ENCODE assay signal across 1 cellular context in genomic region chr16:29860218-29860617, GRCh38.
TF ChIP-seq lines count a peak whose summit lies in the region.

No MANE protein-coding gene starts in this region.

TF ChIP-seq in H1, 55 proteins besides CTCF, POLR2A, EP300 and RAD21:
- TF ChIP-seq CBX5 (IDR thresholded peaks at IDR 0.05; ENCODE audit: low read depth, low read length), result no peak
- no peak for TF ChIP-seq TAF7 (optimal IDR thresholded peaks at IDR 0.05; ENCODE audit: borderline replicate concordance, low read depth, low read length)
- TF ChIP-seq, protein P1, sequence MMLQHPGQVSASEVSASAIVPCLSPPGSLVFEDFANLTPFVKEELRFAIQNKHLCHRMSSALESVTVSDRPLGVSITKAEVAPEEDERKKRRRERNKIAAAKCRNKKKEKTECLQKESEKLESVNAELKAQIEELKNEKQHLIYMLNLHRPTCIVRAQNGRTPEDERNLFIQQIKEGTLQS (IDR thresholded peaks at IDR 0.05; ENCODE audit: insufficient read depth, low read depth, low read length), result no peak
- TF ChIP-seq ZNF274 (IDR thresholded peaks at IDR 0.05; ENCODE audit: borderline replicate concordance, extremely low read depth, low read length), result no peak
- no peak for TF ChIP-seq FOSL1 (IDR thresholded peaks at IDR 0.05; ENCODE audit: insufficient read depth, low read depth, low read length)
- no peak for TF ChIP-seq BCL11A (IDR thresholded peaks at IDR 0.05; ENCODE audit: low read depth in 2 of 2, low read length in 2 of 2)
- no peak for TF ChIP-seq PHF8 (conservative IDR thresholded peaks at IDR 0.05; ENCODE audit: low read depth, low read length)
- no peak for TF ChIP-seq HDAC2 (IDR thresholded peaks at IDR 0.05; ENCODE audit: borderline replicate concordance in 1 of 2, low read depth in 2 of 2, low read length in 2 of 2)
- no peak for TF ChIP-seq NRF1 (IDR thresholded peaks at IDR 0.05; ENCODE audit: low read depth, low read length)
- TF ChIP-seq KDM1A (IDR thresholded peaks at IDR 0.05; ENCODE audit: borderline replicate concordance, low read length), result no peak
- no peak for TF ChIP-seq JUN (IDR thresholded peaks at IDR 0.05; ENCODE audit: low read depth, low read length)
- TF ChIP-seq SIN3A (conservative IDR thresholded peaks at IDR 0.05 in 1 of 2, IDR thresholded peaks at IDR 0.05 in 1 of 2; ENCODE audit: low read depth in 1 of 2, low read length in 2 of 2), result no peak
- TF ChIP-seq CEBPB (IDR thresholded peaks at IDR 0.05; ENCODE audit: low read depth, low read length), result no peak
- no peak for TF ChIP-seq SIX5 (IDR thresholded peaks at IDR 0.05; ENCODE audit: low read depth, low read length)
- TF ChIP-seq, protein P2, sequence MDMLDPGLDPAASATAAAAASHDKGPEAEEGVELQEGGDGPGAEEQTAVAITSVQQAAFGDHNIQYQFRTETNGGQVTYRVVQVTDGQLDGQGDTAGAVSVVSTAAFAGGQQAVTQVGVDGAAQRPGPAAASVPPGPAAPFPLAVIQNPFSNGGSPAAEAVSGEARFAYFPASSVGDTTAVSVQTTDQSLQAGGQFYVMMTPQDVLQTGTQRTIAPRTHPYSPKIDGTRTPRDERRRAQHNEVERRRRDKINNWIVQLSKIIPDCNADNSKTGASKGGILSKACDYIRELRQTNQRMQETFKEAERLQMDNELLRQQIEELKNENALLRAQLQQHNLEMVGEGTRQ (IDR thresholded peaks at IDR 0.05; ENCODE audit: low read length), result no peak
- no peak for TF ChIP-seq POU5F1 (IDR thresholded peaks at IDR 0.05; ENCODE audit: low read depth, low read length)
- TF ChIP-seq YY1 (IDR thresholded peaks at IDR 0.05; ENCODE audit: low read depth, low read length), result no peak
- TF ChIP-seq ASH2L (IDR thresholded peaks at IDR 0.05; ENCODE audit: low read length), result no peak
